In the genomic region with DNA sequence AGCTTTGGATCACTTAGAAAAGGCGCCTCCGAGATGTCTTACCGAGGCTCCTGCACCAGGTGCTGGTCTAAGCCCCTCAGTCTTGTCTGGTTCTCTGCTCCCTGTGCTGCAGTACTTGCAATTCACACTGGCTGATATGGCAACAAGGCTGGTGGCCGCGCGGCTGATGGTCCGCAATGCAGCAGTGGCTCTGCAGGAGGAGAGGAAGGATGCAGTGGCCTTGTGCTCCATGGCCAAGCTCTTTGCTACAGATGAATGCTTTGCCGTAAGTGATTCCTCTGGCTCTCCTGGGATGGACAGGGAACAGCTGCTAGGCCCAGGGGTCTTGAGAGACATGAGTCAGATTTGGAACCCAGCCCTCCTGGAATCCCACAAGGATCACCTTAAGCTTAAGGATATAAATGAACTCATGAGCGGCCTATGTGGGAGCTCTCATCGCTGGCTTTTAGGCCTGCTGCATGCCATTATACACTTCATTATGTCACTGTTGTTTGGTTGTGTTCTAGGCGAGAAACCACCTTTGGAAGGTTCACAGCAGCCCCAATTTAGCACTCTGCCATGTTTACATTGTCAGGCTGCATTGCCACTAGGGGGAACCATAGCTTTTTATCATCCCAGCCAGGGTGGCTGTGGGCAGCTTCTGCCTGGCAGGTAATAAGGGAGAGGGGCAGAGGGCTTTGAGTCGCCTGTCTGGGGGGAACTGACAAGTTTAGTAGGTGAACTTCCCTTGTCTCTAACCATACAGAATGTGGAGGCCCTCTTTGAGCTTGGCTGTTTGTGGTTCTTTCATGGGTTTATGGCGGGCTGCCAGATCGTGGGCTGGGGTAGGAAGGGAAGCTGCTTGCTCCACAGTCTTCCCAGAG, we compare ENCODE assay signal across 8 cellular contexts. TPM values are rescaled to one million over a fixed set of nuclear protein-coding genes. Genes with fewer than 3 reads are reported as not detected.
DNase-seq lines count a peak whose midpoint lies in the region; ATAC-seq and TF ChIP-seq lines count a peak whose summit lies in the region.

No MANE protein-coding gene starts in this region.

- H3K27me3 ChIP-seq in gastroesophageal sphincter: no peaks in the 10 kb centered on the region

- CTCF ChIA-PET in RWPE1 (lab: Yijun Ruan, JAX): interaction anchor here (0.5 to 1.5 kb wide), 9 partner anchors 9 to 558 kb away, joined by 3 to 9 read pairs (median 3); no protein-coding TSS in a partner anchor

- H3K4me1 ChIP-seq in gastroesophageal sphincter: no peaks in the 10 kb centered on the region

- POLR2A ChIA-PET in RWPE1 (lab: Yijun Ruan, JAX; ENCODE audit: low non-redundant PET): no interaction called here

- H3K27ac ChIP-seq in RWPE1: no peak overlapping the region
- no peak overlapping the region for H3K27ac ChIP-seq in gastroesophageal sphincter

- no peak for TF ChIP-seq EP300 in gastroesophageal sphincter (IDR thresholded peaks at IDR 0.05)

- 86 to 97% methylated on average over 5 to 9 of the region's 14 CpGs for WGBS in gastroesophageal sphincter (ENCODE audit: low coverage in 1 of 2), 2 donors

- TF ChIP-seq POLR2A in gastroesophageal sphincter (IDR thresholded peaks at IDR 0.05): no peak

- no peaks in the 10 kb centered on the region for H3K9me3 ChIP-seq in gastroesophageal sphincter

- no peak for ATAC-seq in gastroesophageal sphincter

- DNase-seq in CD1c-positive myeloid dendritic cell (ENCODE audit: extremely low spot score) (peak; percentile 21), RWPE1 (ENCODE audit: low spot score) (peak; percentile 48), dermis blood vessel endothelial cell (peak; percentile 46), skeletal muscle cell (ENCODE audit: low read depth) (peak; percentile 27), putamen (ENCODE audit: low spot score) (no peak), epidermal melanocyte (ENCODE audit: insufficient read length, low spot score) (no peak)

- TF ChIP-seq CTCF in GM12872 (IDR thresholded peaks at IDR 0.05; ENCODE audit: insufficient read depth, low read depth, low read length) (peak; percentile 65), RWPE1 (conservative IDR thresholded peaks at IDR 0.05; ENCODE audit: low read depth) (peak; percentile 48), gastroesophageal sphincter (IDR thresholded peaks at IDR 0.05) (peak in 1 of 4 experiments; percentile 46)

- H3K36me3 ChIP-seq in gastroesophageal sphincter: peaks cover 0 to 88% of the 10 kb centered on the region in 2 donors

- H3K4me3 ChIP-seq in skeletal muscle cell (ENCODE audit: low read depth, low read length) (no peak overlapping the region), gastroesophageal sphincter (no peak overlapping the region)

RNA-seq across cellular contexts. Expression of a gene that starts 8.5 kb away (rescaled TPM):
- 24.5 and 27.2 TPM in 2 replicates for total RNA-seq in dermis blood vessel endothelial cell
- total RNA-seq in gastroesophageal sphincter: 10 to 100 TPM; 20.1 to 28.8 (median 22.3) TPM

RNA-seq across cellular contexts. Expression of a gene that starts 8.7 kb away (rescaled TPM):
- total RNA-seq in dermis blood vessel endothelial cell: 58.7 and 76.3 TPM in 2 replicates
- total RNA-seq in gastroesophageal sphincter: 10 to 100 TPM; 54.0 to 74.4 (median 55.4) TPM

RNA-seq across cellular contexts. Expression of a gene that starts 14.3 kb away (rescaled TPM):
- total RNA-seq in dermis blood vessel endothelial cell (not detected in 2 replicates), gastroesophageal sphincter (under 1 TPM in 1 of 4 donors, not detected in 3; 0.42 TPM)

RNA-seq across cellular contexts. Expression of a gene that starts 37.4 kb away (rescaled TPM):
- total RNA-seq in dermis blood vessel endothelial cell (40.7 and 42.0 TPM in 2 replicates), gastroesophageal sphincter (10 to 100 TPM; 27.6 to 56.4 (median 45.0) TPM)

RNA-seq across cellular contexts. Expression of a gene that starts 38.1 kb away (rescaled TPM):
- total RNA-seq in dermis blood vessel endothelial cell: 20.6 and 38.5 TPM in 2 replicates
- total RNA-seq in gastroesophageal sphincter: 10 to 100 TPM in 2 of 4 donors, 1 to 10 TPM in 2; 7.0 to 13.8 (median 11.4) TPM

Comparison
In these comparisons a context has a peak if more than half of its experiments do, and no peak if none do; other contexts are left out.
1. DNase-seq: peak in CD1c-positive myeloid dendritic cell (single experiment), RWPE1 (single experiment), dermis blood vessel endothelial cell (single experiment) and skeletal muscle cell (single experiment); none in putamen (single experiment) and epidermal melanocyte (single experiment).